ENCODE assay signal across 1 cellular context in genomic region chr5:851553-851952, GRCh38.
TF ChIP-seq lines count a peak whose summit lies in the region.

No MANE protein-coding gene starts in this region.

TF ChIP-seq in WTC11, 78 proteins besides CTCF, POLR2A, EP300 and RAD21:
- no peak for TF ChIP-seq E2F1 (CRISPR knock-in tag; IDR thresholded peaks at IDR 0.05)
- no peak for TF ChIP-seq SMAD4 (CRISPR knock-in tag; IDR thresholded peaks at IDR 0.05)
- no peak for TF ChIP-seq ZSCAN18 (CRISPR knock-in tag; IDR thresholded peaks at IDR 0.05)
- no peak for TF ChIP-seq FOXJ3 (CRISPR knock-in tag; IDR thresholded peaks at IDR 0.05; ENCODE audit: borderline replicate concordance)
- TF ChIP-seq ATF1 (CRISPR knock-in tag; IDR thresholded peaks at IDR 0.05) = no peak
- TF ChIP-seq ZMAT4 (CRISPR knock-in tag; IDR thresholded peaks at IDR 0.05) = no peak
- no peak for TF ChIP-seq MAX (CRISPR knock-in tag; IDR thresholded peaks at IDR 0.05)
- no peak for TF ChIP-seq GTF2I (CRISPR knock-in tag; conservative IDR thresholded peaks at IDR 0.05)
- TF ChIP-seq SMAD3 (CRISPR knock-in tag; IDR thresholded peaks at IDR 0.05; ENCODE audit: borderline replicate concordance) = no peak
